8 cellular contexts compared by ENCODE assay signal in genomic region chr13:25085125-25085742, GRCh38. TPM values are rescaled to one million over a fixed set of nuclear protein-coding genes. Genes with fewer than 3 reads are reported as not detected.
DNase-seq lines count a peak whose midpoint lies in the region; ATAC-seq and TF ChIP-seq lines count a peak whose summit lies in the region.

No MANE protein-coding gene starts in this region.

- no peak for ATAC-seq in natural killer cell
- ATAC-seq in natural killer cell treated with Interleukin-12 subunit alpha and Interleukin-12 subunit beta and Interleukin-15 and Interleukin-18, amount 100 ng/mL, for 72 hours, result no peak
- ATAC-seq in GM19035 (IDR thresholded peaks at IDR 0.05; ENCODE audit: unreplicated experiment), result no peak

- no peak for TF ChIP-seq EP300 in suprapubic skin (IDR thresholded peaks at IDR 0.05)

- no peaks in the 10 kb centered on the region for H3K9me3 ChIP-seq in suprapubic skin

- no peak overlapping the region for H3K4me3 ChIP-seq in suprapubic skin

- WGBS in suprapubic skin, result 49% methylated on average over 6 of the region's 6 CpGs

- no peak overlapping the region for H3K4me3 Mint-ChIP-seq in natural killer cell
- no peak overlapping the region for H3K4me3 Mint-ChIP-seq in natural killer cell treated with Interleukin-12 subunit alpha and Interleukin-12 subunit beta and Interleukin-15 and Interleukin-18, amount 100 ng/mL, for 72 hours

- no peaks in the 10 kb centered on the region for H3K4me1 ChIP-seq in suprapubic skin

- H3K9me3 Mint-ChIP-seq in natural killer cell, result no peaks in the 10 kb centered on the region
- no peaks in the 10 kb centered on the region for H3K9me3 Mint-ChIP-seq in natural killer cell treated with Interleukin-12 subunit alpha and Interleukin-12 subunit beta and Interleukin-15 and Interleukin-18, amount 100 ng/mL, for 72 hours

- no peaks in the 10 kb centered on the region for H3K36me3 ChIP-seq in suprapubic skin

- intact Hi-C loops in natural killer cell (cut with micrococcal nuclease), result no loop called here

- DNase-seq in natural killer cell (no peak), LHCN-M2 (ENCODE audit: low read depth) (peak; percentile 20), hypothalamus (lab: John Stamatoyannopoulos, UW) (peak in 41 of 51 donors; percentile 1 to 90 (median 29)), suprapubic skin (ENCODE audit: low spot score in 2 of 2) (no peak), NOMO-1 treated with DMSO at 0.1 percent for 48 hours (lab: John Stamatoyannopoulos, UW; ENCODE audit: unreplicated experiment) (no peak)
- no peak for DNase-seq in natural killer cell treated with Interleukin-12 subunit alpha and Interleukin-12 subunit beta and Interleukin-15 and Interleukin-18, amount 100 ng/mL, for 72 hours (ENCODE audit: low spot score)

- H3K27ac ChIP-seq in VCaP, result no peak overlapping the region
- H3K27ac ChIP-seq in suprapubic skin, result no peak overlapping the region

- TF ChIP-seq POLR2A in suprapubic skin (IDR thresholded peaks at IDR 0.05), result no peak

- no peaks in the 10 kb centered on the region for H3K27me3 ChIP-seq in suprapubic skin

- H3K4me1 Mint-ChIP-seq in natural killer cell, result no peaks in the 10 kb centered on the region
- no peaks in the 10 kb centered on the region for H3K4me1 Mint-ChIP-seq in natural killer cell treated with Interleukin-12 subunit alpha and Interleukin-12 subunit beta and Interleukin-15 and Interleukin-18, amount 100 ng/mL, for 72 hours (ENCODE audit: low read depth in 2 of 2)

- H3K27me3 Mint-ChIP-seq in natural killer cell (ENCODE audit: low read depth in 2 of 2), result peaks cover 8 to 18% of the 10 kb centered on the region in 2 donors
- peaks cover 13 to 22% of the 10 kb centered on the region in 2 donors for H3K27me3 Mint-ChIP-seq in natural killer cell treated with Interleukin-12 subunit alpha and Interleukin-12 subunit beta and Interleukin-15 and Interleukin-18, amount 100 ng/mL, for 72 hours

- no peak overlapping the region for H3K27ac Mint-ChIP-seq in natural killer cell
- H3K27ac Mint-ChIP-seq in natural killer cell treated with Interleukin-12 subunit alpha and Interleukin-12 subunit beta and Interleukin-15 and Interleukin-18, amount 100 ng/mL, for 72 hours, result no peak overlapping the region

- H3K36me3 Mint-ChIP-seq in natural killer cell, result no peaks in the 10 kb centered on the region
- no peaks in the 10 kb centered on the region for H3K36me3 Mint-ChIP-seq in natural killer cell treated with Interleukin-12 subunit alpha and Interleukin-12 subunit beta and Interleukin-15 and Interleukin-18, amount 100 ng/mL, for 72 hours

- TF ChIP-seq CTCF in natural killer cell (IDR thresholded peaks at IDR 0.05) (peak; percentile 22), VCaP (conservative IDR thresholded peaks at IDR 0.05) (peak; percentile 85), suprapubic skin (IDR thresholded peaks at IDR 0.05) (peak; percentile 1 to 40)

RNA-seq across cellular contexts. Expression of gene PABPC3, which starts 10.7 kb away (rescaled TPM):
- total RNA-seq in natural killer cell, result under 1 TPM; 0.18 to 0.21 (median 0.20) TPM
- under 1 TPM in 1 of 2 donors, not detected in 1; 0.11 TPM for total RNA-seq in natural killer cell treated with Interleukin-12 subunit alpha and Interleukin-12 subunit beta and Interleukin-15 and Interleukin-18, amount 100 ng/mL, for 72 hours
- total RNA-seq in LHCN-M2 (2014; rRNA removed), result not detected in 2 replicates
- 0.36 TPM for polyA plus RNA-seq in LHCN-M2 (2012)
- total RNA-seq in suprapubic skin, result under 1 TPM in 3 of 4 donors, not detected in 1; 0.15 to 0.51 (median 0.29) TPM

Comparison
In these comparisons a context has a peak if more than half of its experiments do, and no peak if none do; other contexts are left out.
1. DNase-seq: peak in LHCN-M2 (single experiment) and hypothalamus (41 of 51); none in natural killer cell (single experiment), natural killer cell treated with Interleukin-12 subunit alpha and Interleukin-12 subunit beta and Interleukin-15 and Interleukin-18, amount 100 ng/mL, for 72 hours (single experiment), suprapubic skin (0 of 2) and NOMO-1 treated with DMSO at 0.1 percent for 48 hours (single experiment).
2. CTCF ChIP-seq: peak in every context shown above with its lines; median percentile 85 in VCaP; 22 in natural killer cell; 20 in suprapubic skin.